Comparison of ENCODE assay signal across 2 cellular contexts in the genomic region with DNA sequence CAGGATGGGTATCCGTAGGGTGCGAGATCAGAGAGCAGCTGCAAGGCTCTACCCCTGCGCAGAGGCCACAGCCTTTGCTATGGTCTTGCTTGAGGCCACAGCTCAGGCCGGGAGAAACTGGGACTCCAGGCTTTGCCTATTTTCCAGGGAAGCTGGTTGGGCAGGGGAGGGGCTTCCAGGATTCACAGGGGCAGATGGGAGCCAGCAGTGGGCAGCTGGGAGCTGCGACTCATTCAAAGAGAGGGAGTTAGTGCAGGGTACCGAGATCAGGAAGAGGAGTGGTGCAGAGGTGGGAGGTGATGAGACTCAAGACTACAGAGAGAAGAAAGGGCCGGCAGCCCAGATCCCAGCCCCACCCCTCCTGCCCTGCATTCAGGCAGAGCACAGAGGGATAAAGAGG.
A peak's percentile ranks its signal among the peaks of the same experiment; 100 is the strongest.
TF ChIP-seq lines count a peak whose summit lies in the region.

No MANE protein-coding gene starts in this region.

TF ChIP-seq in HEK293, 187 proteins besides CTCF, POLR2A, EP300 and RAD21:
- TF ChIP-seq ZNF350 (tag by site-specific recombination; IDR thresholded peaks at IDR 0.05) (no peak), RBAK (tag by site-specific recombination; IDR thresholded peaks at IDR 0.05) (no peak), ZNF138 (tag by site-specific recombination; IDR thresholded peaks at IDR 0.05; ENCODE audit: borderline replicate concordance) (no peak), KLF16 (tag by site-specific recombination; IDR thresholded peaks at IDR 0.05) (no peak), EGR2 (tag by site-specific recombination; IDR thresholded peaks at IDR 0.05; ENCODE audit: low read depth) (peak; percentile 37; the same call in 1 of the 2 replicates), ZSCAN23 (tag by site-specific recombination; IDR thresholded peaks at IDR 0.05) (no peak), ZBTB1 (tag by site-specific recombination; IDR thresholded peaks at IDR 0.05) (no peak)
- TF ChIP-seq, protein P1, sequence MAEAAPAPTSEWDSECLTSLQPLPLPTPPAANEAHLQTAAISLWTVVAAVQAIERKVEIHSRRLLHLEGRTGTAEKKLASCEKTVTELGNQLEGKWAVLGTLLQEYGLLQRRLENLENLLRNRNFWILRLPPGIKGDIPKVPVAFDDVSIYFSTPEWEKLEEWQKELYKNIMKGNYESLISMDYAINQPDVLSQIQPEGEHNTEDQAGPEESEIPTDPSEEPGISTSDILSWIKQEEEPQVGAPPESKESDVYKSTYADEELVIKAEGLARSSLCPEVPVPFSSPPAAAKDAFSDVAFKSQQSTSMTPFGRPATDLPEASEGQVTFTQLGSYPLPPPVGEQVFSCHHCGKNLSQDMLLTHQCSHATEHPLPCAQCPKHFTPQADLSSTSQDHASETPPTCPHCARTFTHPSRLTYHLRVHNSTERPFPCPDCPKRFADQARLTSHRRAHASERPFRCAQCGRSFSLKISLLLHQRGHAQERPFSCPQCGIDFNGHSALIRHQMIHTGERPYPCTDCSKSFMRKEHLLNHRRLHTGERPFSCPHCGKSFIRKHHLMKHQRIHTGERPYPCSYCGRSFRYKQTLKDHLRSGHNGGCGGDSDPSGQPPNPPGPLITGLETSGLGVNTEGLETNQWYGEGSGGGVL (tag by site-specific recombination; IDR thresholded peaks at IDR 0.05), result no peak
- TF ChIP-seq, protein P2, sequence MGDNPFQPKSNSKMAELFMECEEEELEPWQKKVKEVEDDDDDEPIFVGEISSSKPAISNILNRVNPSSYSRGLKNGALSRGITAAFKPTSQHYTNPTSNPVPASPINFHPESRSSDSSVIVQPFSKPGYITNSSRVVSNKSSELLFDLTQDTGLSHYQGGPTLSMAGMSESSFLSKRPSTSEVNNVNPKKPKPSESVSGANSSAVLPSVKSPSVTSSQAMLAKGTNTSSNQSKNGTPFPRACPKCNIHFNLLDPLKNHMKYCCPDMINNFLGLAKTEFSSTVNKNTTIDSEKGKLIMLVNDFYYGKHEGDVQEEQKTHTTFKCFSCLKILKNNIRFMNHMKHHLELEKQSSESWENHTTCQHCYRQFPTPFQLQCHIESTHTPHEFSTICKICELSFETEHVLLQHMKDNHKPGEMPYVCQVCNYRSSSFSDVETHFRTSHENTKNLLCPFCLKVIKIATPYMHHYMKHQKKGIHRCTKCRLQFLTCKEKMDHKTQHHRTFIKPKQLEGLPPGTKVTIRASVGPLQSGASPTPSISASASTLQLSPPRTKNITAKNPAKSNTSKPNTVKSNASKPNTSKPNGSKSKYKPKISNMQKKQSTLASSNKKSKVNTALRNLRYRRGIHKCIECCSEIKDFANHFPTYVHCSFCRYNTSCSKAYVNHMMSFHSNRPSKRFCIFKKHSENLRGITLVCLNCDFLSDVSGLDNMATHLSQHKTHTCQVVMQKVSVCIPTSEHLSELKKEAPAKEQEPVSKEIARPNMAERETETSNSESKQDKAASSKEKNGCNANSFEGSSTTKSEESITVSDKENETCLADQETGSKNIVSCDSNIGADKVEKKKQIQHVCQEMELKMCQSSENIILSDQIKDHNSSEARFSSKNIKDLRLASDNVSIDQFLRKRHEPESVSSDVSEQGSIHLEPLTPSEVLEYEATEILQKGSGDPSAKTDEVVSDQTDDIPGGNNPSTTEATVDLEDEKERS (tag by site-specific recombination; IDR thresholded peaks at IDR 0.05), result no peak

TF ChIP-seq in GM12878, 131 proteins besides CTCF, POLR2A, EP300 and RAD21:
- no peak for TF ChIP-seq MEF2B (IDR thresholded peaks at IDR 0.05; ENCODE audit: partially characterized antibody, poor library complexity, severe bottlenecking)
- TF ChIP-seq MYC (IDR thresholded peaks at IDR 0.05; ENCODE audit: insufficient read depth, insufficient read length, insufficient replicate concordance, low read length, severe bottlenecking), result no peak
- TF ChIP-seq, protein P3, sequence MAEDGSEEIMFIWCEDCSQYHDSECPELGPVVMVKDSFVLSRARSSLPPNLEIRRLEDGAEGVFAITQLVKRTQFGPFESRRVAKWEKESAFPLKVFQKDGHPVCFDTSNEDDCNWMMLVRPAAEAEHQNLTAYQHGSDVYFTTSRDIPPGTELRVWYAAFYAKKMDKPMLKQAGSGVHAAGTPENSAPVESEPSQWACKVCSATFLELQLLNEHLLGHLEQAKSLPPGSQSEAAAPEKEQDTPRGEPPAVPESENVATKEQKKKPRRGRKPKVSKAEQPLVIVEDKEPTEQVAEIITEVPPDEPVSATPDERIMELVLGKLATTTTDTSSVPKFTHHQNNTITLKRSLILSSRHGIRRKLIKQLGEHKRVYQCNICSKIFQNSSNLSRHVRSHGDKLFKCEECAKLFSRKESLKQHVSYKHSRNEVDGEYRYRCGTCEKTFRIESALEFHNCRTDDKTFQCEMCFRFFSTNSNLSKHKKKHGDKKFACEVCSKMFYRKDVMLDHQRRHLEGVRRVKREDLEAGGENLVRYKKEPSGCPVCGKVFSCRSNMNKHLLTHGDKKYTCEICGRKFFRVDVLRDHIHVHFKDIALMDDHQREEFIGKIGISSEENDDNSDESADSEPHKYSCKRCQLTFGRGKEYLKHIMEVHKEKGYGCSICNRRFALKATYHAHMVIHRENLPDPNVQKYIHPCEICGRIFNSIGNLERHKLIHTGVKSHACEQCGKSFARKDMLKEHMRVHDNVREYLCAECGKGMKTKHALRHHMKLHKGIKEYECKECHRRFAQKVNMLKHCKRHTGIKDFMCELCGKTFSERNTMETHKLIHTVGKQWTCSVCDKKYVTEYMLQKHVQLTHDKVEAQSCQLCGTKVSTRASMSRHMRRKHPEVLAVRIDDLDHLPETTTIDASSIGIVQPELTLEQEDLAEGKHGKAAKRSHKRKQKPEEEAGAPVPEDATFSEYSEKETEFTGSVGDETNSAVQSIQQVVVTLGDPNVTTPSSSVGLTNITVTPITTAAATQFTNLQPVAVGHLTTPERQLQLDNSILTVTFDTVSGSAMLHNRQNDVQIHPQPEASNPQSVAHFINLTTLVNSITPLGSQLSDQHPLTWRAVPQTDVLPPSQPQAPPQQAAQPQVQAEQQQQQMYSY (CRISPR knock-in tag; IDR thresholded peaks at IDR 0.05), result no peak
- no peak for TF ChIP-seq SP1 (IDR thresholded peaks at IDR 0.05; ENCODE audit: low read depth, low read length)
- TF ChIP-seq ZSCAN29 (IDR thresholded peaks at IDR 0.05), result no peak
TF ChIP-seq in GM12878: peak in this region for 0.
